22 cellular contexts compared by ENCODE assay signal in the genomic region with DNA sequence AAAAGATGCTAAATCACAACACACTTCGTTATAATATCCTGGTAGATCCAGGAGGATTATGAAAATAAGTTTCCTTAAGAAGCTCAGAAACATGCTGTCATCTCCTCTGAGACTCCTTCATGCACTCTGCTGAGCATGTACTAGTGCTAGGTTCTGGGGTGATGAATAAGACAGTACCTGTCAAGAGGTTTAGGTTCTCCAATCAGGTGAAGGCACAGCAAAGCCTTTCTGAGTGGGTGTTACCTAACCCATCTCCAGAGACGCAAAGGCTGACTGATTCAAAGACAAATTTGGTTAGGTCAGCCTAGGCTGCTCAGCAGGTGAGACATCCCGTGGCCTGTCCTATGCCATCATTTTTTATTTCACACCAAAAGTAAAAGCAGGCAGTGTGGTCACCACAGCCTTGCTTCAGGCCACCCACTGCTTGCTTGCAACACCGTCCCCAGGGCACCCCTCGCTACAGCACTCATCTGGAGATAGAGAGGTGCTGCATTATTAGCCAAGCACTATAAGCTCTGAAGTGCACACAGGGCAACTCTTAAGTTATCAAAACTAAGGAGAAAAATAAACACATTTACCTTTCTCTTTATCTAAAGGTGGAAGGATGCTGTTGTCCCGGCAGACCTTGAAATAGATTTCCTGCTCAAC.
"Had no signal": no experiment of that assay in that cellular context is flagged by ENCODE, and none has a peak within 500 bp of the region (broad histone marks: within the 10 kb centered on the region; RNA-seq: fewer than 3 reads in every experiment).

No MANE protein-coding gene starts in this region.

- DNase-seq: activated CD4-positive, alpha-beta T cell treated with anti-CD3 and anti-CD28 coated beads for 4 hours; activated CD8-positive, alpha-beta memory T cell treated with anti-CD3 and anti-CD28 coated beads, Interleukin-2, amount 50 U/mL, for 4 hours; activated CD8-positive, alpha-beta T cell treated with anti-CD3 and anti-CD28 coated beads for 36 hours; activated gamma-delta T cell treated with Interleukin-2 at 50 U/mL for 16 hours; activated naive CD4-positive, alpha-beta T cell treated with anti-CD3 and anti-CD28 coated beads, Interleukin-2, amount 10 ng/mL, durations not matched to agents 7 days and 5 days; activated naive CD8-positive, alpha-beta T cell treated with anti-CD3 and anti-CD28 coated beads for 36 hours; activated T-cell treated with anti-CD3 and anti-CD28 coated beads, Interleukin-2, amount 50 U/mL, for 72 hours; brain microvascular endothelial cell; NCI-H1092; NCI-H1417; NCI-H1694; NCI-H2029 treated with DMSO at 0.1 percent for 48 hours; NCI-H446; T-cell; T-helper 2 cell; T1000 had no signal

- H3K27ac Mint-ChIP-seq: activated CD8-positive, alpha-beta T cell treated with anti-CD3 and anti-CD28 coated beads for 36 hours; activated naive CD4-positive, alpha-beta T cell treated with anti-CD3 and anti-CD28 coated beads, Interleukin-2, amount 10 ng/mL, durations not matched to agents 7 days and 5 days; activated naive CD8-positive, alpha-beta T cell treated with anti-CD3 and anti-CD28 coated beads for 36 hours; activated T-cell treated with anti-CD3 and anti-CD28 coated beads, Interleukin-2, amount 50 U/mL, for 72 hours; activated T-helper 2 cell treated with anti-CD3 and anti-CD28 coated beads, Interferon-gamma antibody, Interleukin-2, Interleukin-4, amounts not matched to agents 10 μg/mL and 5 μg/mL and 100 μg/mL, durations not matched to agents 14 hours and 24 hours and 36 hours; T-cell had no signal

- H3K36me3 Mint-ChIP-seq: activated naive CD4-positive, alpha-beta T cell treated with anti-CD3 and anti-CD28 coated beads, Interleukin-2, amount 10 ng/mL, durations not matched to agents 7 days and 5 days; activated naive CD8-positive, alpha-beta T cell treated with anti-CD3 and anti-CD28 coated beads for 36 hours; T-cell had no signal

- H3K27ac ChIP-seq: brain microvascular endothelial cell, cardiac muscle cell, KMS-11, SK-N-MC had no signal

- H3K9me3 Mint-ChIP-seq: activated CD8-positive, alpha-beta T cell treated with anti-CD3 and anti-CD28 coated beads for 36 hours; activated naive CD4-positive, alpha-beta T cell treated with anti-CD3 and anti-CD28 coated beads, Interleukin-2, amount 10 ng/mL, durations not matched to agents 7 days and 5 days; activated naive CD8-positive, alpha-beta T cell treated with anti-CD3 and anti-CD28 coated beads for 36 hours; activated T-cell treated with anti-CD3 and anti-CD28 coated beads, Interleukin-2, amount 50 U/mL, for 72 hours; activated T-helper 2 cell treated with anti-CD3 and anti-CD28 coated beads, Interferon-gamma antibody, Interleukin-2, Interleukin-4, amounts not matched to agents 10 μg/mL and 5 μg/mL and 100 μg/mL, durations not matched to agents 14 hours and 24 hours and 36 hours; T-cell had no signal

- FAIRE-seq: TTC549 had no signal

- H3K4me1 Mint-ChIP-seq: activated naive CD4-positive, alpha-beta T cell treated with anti-CD3 and anti-CD28 coated beads, Interleukin-2, amount 10 ng/mL, durations not matched to agents 7 days and 5 days; activated naive CD8-positive, alpha-beta T cell treated with anti-CD3 and anti-CD28 coated beads for 36 hours; T-cell had no signal

- H3K27me3 ChIP-seq: brain microvascular endothelial cell, cardiac muscle cell had no signal

- H3K4me3 ChIP-seq: cardiac muscle cell, SK-N-MC had no signal

- H3K27me3 Mint-ChIP-seq: activated CD8-positive, alpha-beta T cell treated with anti-CD3 and anti-CD28 coated beads for 36 hours; T-cell had no signal

- H3K4me3 Mint-ChIP-seq: activated CD8-positive, alpha-beta T cell treated with anti-CD3 and anti-CD28 coated beads for 36 hours; activated naive CD4-positive, alpha-beta T cell treated with anti-CD3 and anti-CD28 coated beads, Interleukin-2, amount 10 ng/mL, durations not matched to agents 7 days and 5 days; activated naive CD8-positive, alpha-beta T cell treated with anti-CD3 and anti-CD28 coated beads for 36 hours; activated T-cell treated with anti-CD3 and anti-CD28 coated beads, Interleukin-2, amount 50 U/mL, for 72 hours; T-cell had no signal

- ATAC-seq: activated CD8-positive, alpha-beta T cell treated with anti-CD3 and anti-CD28 coated beads for 36 hours; Right ventricle myocardium inferior; T-cell had no signal
